16 cellular contexts compared by ENCODE assay signal in the genomic region with DNA sequence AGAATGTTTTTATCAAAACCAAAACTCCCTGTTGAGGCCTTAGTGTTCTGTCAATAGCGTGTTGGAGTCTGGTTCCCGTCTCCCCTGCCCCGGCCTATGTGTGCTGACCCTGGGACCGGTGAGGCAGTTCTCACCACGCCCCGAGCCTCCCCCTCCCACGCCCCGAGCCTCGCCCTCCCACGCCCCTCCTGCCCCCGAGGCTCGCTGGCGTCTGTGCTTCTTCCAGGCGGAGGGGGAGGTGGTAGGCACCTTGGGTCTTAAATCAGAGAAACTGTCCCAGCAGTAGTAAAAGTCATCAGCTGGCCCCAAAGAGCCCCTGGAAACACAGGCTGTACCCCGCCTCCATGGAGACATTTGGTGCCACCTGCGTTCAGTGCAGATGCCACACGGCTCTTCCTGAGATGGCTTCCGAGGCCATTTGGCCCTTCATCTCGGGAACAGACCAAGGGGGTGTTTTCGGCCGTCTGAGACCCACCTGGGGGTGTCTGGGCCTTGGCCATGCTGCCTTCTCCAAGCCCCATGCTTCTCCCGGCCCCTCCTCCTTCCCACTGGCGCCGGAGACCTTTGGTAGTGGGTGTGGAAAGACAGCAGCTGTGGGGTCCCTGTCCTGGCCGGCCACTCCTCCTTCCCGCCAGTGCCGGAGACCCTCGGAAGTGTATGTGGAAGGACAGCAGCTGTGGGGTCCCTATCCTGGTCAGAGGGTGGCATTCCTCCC. TPM values are rescaled to one million over a fixed set of nuclear protein-coding genes. Genes with fewer than 3 reads are reported as not detected.
A peak's percentile ranks its signal among the peaks of the same experiment; 100 is the strongest.
DNase-seq lines count a peak whose midpoint lies in the region; TF ChIP-seq lines count a peak whose summit lies in the region.
"Had no signal": no experiment of that assay in that cellular context is flagged by ENCODE, and none has a peak within 500 bp of the region (broad histone marks: within the 10 kb centered on the region; RNA-seq: fewer than 3 reads in every experiment).

No MANE protein-coding gene starts in this region.

- H3K4me3 Mint-ChIP-seq in osteocyte (ENCODE audit: unreplicated experiment) = no peak overlapping the region
- H3K4me3 Mint-ChIP-seq: activated CD4-positive, alpha-beta T cell treated with anti-CD3 and anti-CD28 coated beads, Interleukin-2, amount 10 ng/mL, durations not matched to agents 24 days and 14 days had no signal

- TF ChIP-seq CTCF in A673 (conservative IDR thresholded peaks at IDR 0.05; ENCODE audit: low read depth, low read length) (no peak), RWPE1 (conservative IDR thresholded peaks at IDR 0.05; ENCODE audit: low read depth) (no peak), right atrium auricular region (IDR thresholded peaks at IDR 0.05) (no peak), osteocyte (IDR thresholded peaks at IDR 0.05) (no peak)

- H3K27me3 ChIP-seq in A673 (replicated peaks; ENCODE audit: insufficient read depth, low read depth, low read length, poor library complexity) (no peaks in the 10 kb centered on the region), right atrium auricular region (no peaks in the 10 kb centered on the region)
- H3K27me3 ChIP-seq: gastrocnemius medialis had no signal

- POLR2A ChIA-PET in A673 (lab: Charles Lee; ENCODE audit: low non-redundant PET) (no interaction called here), RWPE1 (lab: Yijun Ruan, JAX; ENCODE audit: low non-redundant PET) (no interaction called here)

- peak overlapping the region; percentile 52 for H3K27ac Mint-ChIP-seq in osteocyte (ENCODE audit: unreplicated experiment)
- H3K27ac Mint-ChIP-seq: activated CD4-positive, alpha-beta T cell treated with anti-CD3 and anti-CD28 coated beads, Interleukin-2, amount 10 ng/mL, durations not matched to agents 24 days and 14 days had no signal

- H3K9me3 ChIP-seq in A673 (ENCODE audit: low read depth, low read length, poor library complexity, severe bottlenecking) (no peaks in the 10 kb centered on the region), right atrium auricular region (no peaks in the 10 kb centered on the region)
- H3K9me3 ChIP-seq: gastrocnemius medialis had no signal

- no peaks in the 10 kb centered on the region for H3K9me3 Mint-ChIP-seq in osteocyte (ENCODE audit: unreplicated experiment)
- H3K9me3 Mint-ChIP-seq: activated CD4-positive, alpha-beta T cell treated with anti-CD3 and anti-CD28 coated beads, Interleukin-2, amount 10 ng/mL, durations not matched to agents 24 days and 14 days had no signal

- peaks cover 5% of the 10 kb centered on the region for H3K36me3 ChIP-seq in A673 (ENCODE audit: insufficient read depth, low read length, poor library complexity, severe bottlenecking)
- peaks cover 4% of the 10 kb centered on the region for H3K36me3 ChIP-seq in right atrium auricular region
- H3K36me3 ChIP-seq: gastrocnemius medialis had no signal

- H3K4me1 ChIP-seq in A673 (ENCODE audit: insufficient read depth, low read length, poor library complexity, severe bottlenecking) (peaks cover 11% of the 10 kb centered on the region), right atrium auricular region (peaks cover 0 to 100% of the 10 kb centered on the region in 2 donors)

- H3K36me3 Mint-ChIP-seq in osteocyte (ENCODE audit: unreplicated experiment) = peaks cover 1% of the 10 kb centered on the region

- BruUV-seq in A673 (replicated peaks; lab: Mats Ljungman, UMichigan) = no TSS peak

- H3K27ac ChIP-seq in A673 (ENCODE audit: low read depth, low read length, poor library complexity, severe bottlenecking) (peak overlapping the region; percentile 59), RWPE1 (peak overlapping the region; percentile 82), right atrium auricular region (peak overlapping the region; percentile 26 to 78)

- intact Hi-C loops in A673 (cut with micrococcal nuclease; ENCODE audit: unreplicated experiment) = no loop called here

- H3K27me3 Mint-ChIP-seq in osteocyte (ENCODE audit: unreplicated experiment) = no peaks in the 10 kb centered on the region
- H3K27me3 Mint-ChIP-seq: activated CD4-positive, alpha-beta T cell treated with anti-CD3 and anti-CD28 coated beads, Interleukin-2, amount 10 ng/mL, durations not matched to agents 24 days and 14 days had no signal

- CTCF ChIA-PET in A673 (lab: Charles Lee) (no interaction called here), RWPE1 (lab: Yijun Ruan, JAX) (no interaction called here)

- no peak for DNase-seq in A673 (ENCODE audit: low spot score)
- no peak for DNase-seq in RWPE1 (ENCODE audit: low spot score)
- DNase-seq in right atrium auricular region (ENCODE audit: low spot score) = no peak
- DNase-seq in osteocyte (ENCODE audit: extremely low spot score, unreplicated experiment) = no peak
- no peak for DNase-seq in NCI-H2171 (lab: John Stamatoyannopoulos, UW)
- DNase-seq in NCI-H2227 (lab: John Stamatoyannopoulos, UW; ENCODE audit: unreplicated experiment) = no peak
- DNase-seq in NOMO-1 treated with DMSO at 0.1 percent for 48 hours (lab: John Stamatoyannopoulos, UW; ENCODE audit: unreplicated experiment) = no peak
- DNase-seq in OCI-M1 (lab: John Stamatoyannopoulos, UW) = no peak
- DNase-seq: activated CD4-positive, alpha-beta T cell treated with anti-CD3 and anti-CD28 coated beads, Interleukin-2, amount 10 ng/mL, durations not matched to agents 24 days and 14 days; activated T-cell treated with anti-CD3 and anti-CD28 coated beads, Interleukin-2, amount 50 U/mL, for 48 hours; AML-193; aorta; DMS79; gastrocnemius medialis; NCI-H2107; substantia nigra had no signal

- no peak overlapping the region for H3K4me3 ChIP-seq in A673 (ENCODE audit: low read depth, low read length, poor library complexity, severe bottlenecking)
- H3K4me3 ChIP-seq in right atrium auricular region = no peak overlapping the region
- H3K4me3 ChIP-seq: gastrocnemius medialis had no signal

- H3K4me1 Mint-ChIP-seq in osteocyte (ENCODE audit: unreplicated experiment) = peaks cover 75% of the 10 kb centered on the region

RNA-seq across cellular contexts. Expression of a gene that starts 44.7 kb away (rescaled TPM):
- total RNA-seq in A673 (2021) (84.9 and 88.1 TPM in 2 replicates), right atrium auricular region (10 to 100 TPM; 36.7 to 57.2 TPM), osteocyte (131 and 132 TPM in 2 replicates)
